In genomic region chr20:47713941-47714450, GRCh38 we compare ENCODE assay signal across 18 cellular contexts.
A peak's percentile ranks its signal among the peaks of the same experiment; 100 is the strongest.
DNase-seq lines count a peak whose midpoint lies in the region; ATAC-seq and TF ChIP-seq lines count a peak whose summit lies in the region.
"Had no signal": no experiment of that assay in that cellular context is flagged by ENCODE, and none has a peak within 500 bp of the region (broad histone marks: within the 10 kb centered on the region; RNA-seq: fewer than 3 reads in every experiment).

No MANE protein-coding gene starts in this region.

- DNase-seq in BE2C (peak; percentile 60), NCI-H2029 treated with DMSO at 0.1 percent for 48 hours (lab: John Stamatoyannopoulos, UW) (peak; percentile 23), fibroblast of the aortic adventitia (ENCODE audit: low read depth) (peak; percentile 17), pons (ENCODE audit: low spot score) (no peak), NCI-H2107 treated with DMSO at 0.1 percent for 48 hours (lab: John Stamatoyannopoulos, UW; ENCODE audit: unreplicated experiment) (no peak)
- DNase-seq: activated T-cell treated with anti-CD3 and anti-CD28 coated beads, Interleukin-2, amount 50 U/mL, for 24 hours; amygdala; hypothalamus; mesendoderm; NCI-H1436 treated with DMSO at 0.1 percent for 48 hours; NCI-H526 treated with DMSO at 0.1 percent for 48 hours; RPMI8226; stimulated activated naive B cell treated with anti-CD40 and anti-IgM and Interleukin-4, amounts not matched to agents 10 μg/mL and 1 μg/mL and 100 μg/mL, for 72 hours had no signal

- no peaks in the 10 kb centered on the region for H3K27me3 ChIP-seq in BE2C

- peaks cover 11% of the 10 kb centered on the region for H3K36me3 Mint-ChIP-seq in nephron (ENCODE audit: low read depth)

- H3K4me3 Mint-ChIP-seq in nephron, result peak overlapping the region in 2 of 3 experiments; percentile 33 to 65
- H3K4me3 Mint-ChIP-seq: activated T-cell treated with anti-CD3 and anti-CD28 coated beads, Interleukin-2, amount 50 U/mL, for 24 hours; stimulated activated naive B cell treated with anti-CD40 and anti-IgM and Interleukin-4, amounts not matched to agents 10 μg/mL and 1 μg/mL and 100 μg/mL, for 72 hours; T-helper 2 cell treated with Interferon-gamma antibody and Interleukin-4, amounts not matched to agents 5 μg/mL and 100 μg/mL, for 36 hours had no signal

- TF ChIP-seq CTCF in BE2C (IDR thresholded peaks at IDR 0.05; ENCODE audit: low read depth, low read length), result no peak
- TF ChIP-seq CTCF in fibroblast of the aortic adventitia (IDR thresholded peaks at IDR 0.05; ENCODE audit: insufficient read depth, low read length), result no peak
- no peak for TF ChIP-seq CTCF in nephron (IDR thresholded peaks at IDR 0.05; ENCODE audit: unreplicated experiment in 3 of 3)

- peaks cover 62% of the 10 kb centered on the region for H3K4me1 Mint-ChIP-seq in nephron

- no peak overlapping the region for H3K4me3 ChIP-seq in BE2C (ENCODE audit: low read depth, low read length)
- H3K4me3 ChIP-seq in fibroblast of the aortic adventitia (ENCODE audit: low read depth, low read length), result no peak overlapping the region
- H3K4me3 ChIP-seq: HAP-1 had no signal

- H3K4me1 ChIP-seq in BE2C, result peaks cover 32% of the 10 kb centered on the region
- H3K4me1 ChIP-seq: HAP-1 had no signal

- no peaks in the 10 kb centered on the region for H3K9me3 ChIP-seq in BE2C
- H3K9me3 ChIP-seq: HAP-1 had no signal

- H3K9me3 Mint-ChIP-seq in nephron, result no peaks in the 10 kb centered on the region
- H3K9me3 Mint-ChIP-seq: activated T-cell treated with anti-CD3 and anti-CD28 coated beads, Interleukin-2, amount 50 U/mL, for 24 hours; stimulated activated naive B cell treated with anti-CD40 and anti-IgM and Interleukin-4, amounts not matched to agents 10 μg/mL and 1 μg/mL and 100 μg/mL, for 72 hours; T-helper 2 cell treated with Interferon-gamma antibody and Interleukin-4, amounts not matched to agents 5 μg/mL and 100 μg/mL, for 36 hours had no signal

- no peak for ATAC-seq in GM21717 (IDR thresholded peaks at IDR 0.05; ENCODE audit: unreplicated experiment)
- no peak for ATAC-seq in HG02678 (IDR thresholded peaks at IDR 0.05; ENCODE audit: unreplicated experiment)
- ATAC-seq: stimulated activated naive B cell treated with anti-CD40 and anti-IgM and Interleukin-4, amounts not matched to agents 10 μg/mL and 1 μg/mL and 100 μg/mL, for 72 hours had no signal

- peaks cover 3% of the 10 kb centered on the region for H3K36me3 ChIP-seq in BE2C
- H3K36me3 ChIP-seq: HAP-1 had no signal

- H3K27ac Mint-ChIP-seq in nephron, result peak overlapping the region; percentile 80 to 96 (median 96)
- H3K27ac Mint-ChIP-seq: activated T-cell treated with anti-CD3 and anti-CD28 coated beads, Interleukin-2, amount 50 U/mL, for 24 hours; stimulated activated naive B cell treated with anti-CD40 and anti-IgM and Interleukin-4, amounts not matched to agents 10 μg/mL and 1 μg/mL and 100 μg/mL, for 72 hours; T-helper 2 cell treated with Interferon-gamma antibody and Interleukin-4, amounts not matched to agents 5 μg/mL and 100 μg/mL, for 36 hours had no signal

- no peaks in the 10 kb centered on the region for H3K27me3 Mint-ChIP-seq in nephron (ENCODE audit: low read depth)

Comparison
In these comparisons a context has a peak if more than half of its experiments do, and no peak if none do; other contexts are left out.
1. DNase-seq: peak in BE2C (single experiment), NCI-H2029 treated with DMSO at 0.1 percent for 48 hours (single experiment) and fibroblast of the aortic adventitia (single experiment); none in pons (single experiment) and NCI-H2107 treated with DMSO at 0.1 percent for 48 hours (single experiment).